ENCODE assay signal across 1 cellular context in genomic region chr7:139735466-139735865, GRCh38.
TF ChIP-seq lines count a peak whose summit lies in the region.

No MANE protein-coding gene starts in this region.

TF ChIP-seq in H1, 55 proteins besides CTCF, POLR2A, EP300 and RAD21 (continued from another document):
- TF ChIP-seq SRF (IDR thresholded peaks at IDR 0.05; ENCODE audit: low read depth, low read length) (no peak), KDM4A (IDR thresholded peaks at IDR 0.05; ENCODE audit: low read depth, low read length, severe bottlenecking) (no peak), CHD2 (IDR thresholded peaks at IDR 0.05; ENCODE audit: low read length) (no peak), HDAC6 (IDR thresholded peaks at IDR 0.05; ENCODE audit: low read depth, low read length) (no peak), ASH2L (IDR thresholded peaks at IDR 0.05; ENCODE audit: low read length) (no peak), MAX (IDR thresholded peaks at IDR 0.05) (no peak), RXRA (IDR thresholded peaks at IDR 0.05; ENCODE audit: insufficient read depth, low read depth, low read length) (no peak), NRF1 (IDR thresholded peaks at IDR 0.05; ENCODE audit: low read depth, low read length) (no peak), SIRT6 (IDR thresholded peaks at IDR 0.05; ENCODE audit: low read length) (no peak), YY1 (IDR thresholded peaks at IDR 0.05; ENCODE audit: low read depth, low read length) (no peak), CEBPB (IDR thresholded peaks at IDR 0.05; ENCODE audit: low read depth, low read length) (no peak), SP1 (IDR thresholded peaks at IDR 0.05; ENCODE audit: low read depth, low read length) (no peak), CHD7 (IDR thresholded peaks at IDR 0.05; ENCODE audit: insufficient replicate concordance, low read length) (no peak), TBP (IDR thresholded peaks at IDR 0.05; ENCODE audit: low read depth, low read length) (no peak), TAF7 (optimal IDR thresholded peaks at IDR 0.05; ENCODE audit: borderline replicate concordance, low read depth, low read length) (no peak), EZH2 (IDR thresholded peaks at IDR 0.05; ENCODE audit: low read depth, low read length, severe bottlenecking) (no peak)
